1 cellular context compared by ENCODE assay signal in the genomic region with DNA sequence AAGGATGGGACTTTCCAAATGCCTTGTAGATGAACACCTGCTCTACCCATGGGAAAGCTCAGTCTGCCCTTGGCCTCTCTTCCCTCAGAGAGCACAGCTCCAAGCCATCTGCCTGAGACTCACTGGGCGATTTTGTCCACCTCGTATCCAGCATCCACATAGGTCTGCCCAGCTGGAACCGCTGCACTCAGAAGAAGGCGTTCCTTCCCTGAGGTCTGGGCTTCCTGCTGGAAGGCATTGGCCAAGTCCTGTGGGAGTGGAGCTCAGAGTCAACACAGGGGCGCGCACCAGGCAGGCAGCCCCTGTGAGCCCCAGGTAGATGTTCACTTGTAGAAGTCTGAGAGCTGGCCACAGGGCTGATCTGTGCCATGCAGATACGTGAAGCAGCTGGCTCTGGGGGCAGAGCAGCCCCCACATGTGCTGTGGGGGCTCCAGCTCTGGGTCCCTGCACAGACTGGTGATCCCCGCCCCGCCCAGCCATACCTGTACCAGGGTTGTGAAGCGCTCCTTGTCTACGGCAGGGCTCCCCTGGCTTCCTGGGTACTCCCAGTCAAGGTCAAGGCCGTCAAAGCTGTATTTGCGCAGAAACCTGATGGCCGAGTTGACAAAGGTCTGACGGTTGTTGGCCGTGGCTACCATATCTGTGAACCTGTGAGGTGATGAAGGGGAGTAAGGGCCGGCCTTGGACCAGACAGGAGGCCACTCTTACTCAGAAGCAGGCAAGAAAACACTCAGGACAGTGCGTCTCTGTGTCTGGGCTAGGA.
TF ChIP-seq lines count a peak whose summit lies in the region.

No MANE protein-coding gene starts in this region.

TF ChIP-seq in H1, 55 proteins besides CTCF, POLR2A, EP300 and RAD21:
- TF ChIP-seq RFX5 (IDR thresholded peaks at IDR 0.05; ENCODE audit: borderline replicate concordance, low read depth, low read length) (no peak), SRF (IDR thresholded peaks at IDR 0.05; ENCODE audit: low read depth, low read length) (no peak), RBBP5 (IDR thresholded peaks at IDR 0.05; ENCODE audit: borderline replicate concordance, low read depth, low read length) (no peak), NANOG (IDR thresholded peaks at IDR 0.05; ENCODE audit: insufficient read depth, low read depth, low read length, poor library complexity, severe bottlenecking) (no peak), SP1 (IDR thresholded peaks at IDR 0.05; ENCODE audit: low read depth, low read length) (no peak), KDM5A (IDR thresholded peaks at IDR 0.05; ENCODE audit: low read length) (no peak), BCL11A (IDR thresholded peaks at IDR 0.05; ENCODE audit: low read depth in 2 of 2, low read length in 2 of 2) (no peak), CTBP2 (IDR thresholded peaks at IDR 0.05; ENCODE audit: borderline replicate concordance, insufficient read depth, insufficient read length, low read length) (no peak), HDAC2 (IDR thresholded peaks at IDR 0.05; ENCODE audit: borderline replicate concordance in 1 of 2, low read depth in 2 of 2, low read length in 2 of 2) (no peak), KDM1A (IDR thresholded peaks at IDR 0.05; ENCODE audit: borderline replicate concordance, low read length) (no peak)
